ENCODE assay signal across 8 cellular contexts in genomic region chr6:138162104-138162946, GRCh38. TPM values are rescaled to one million over a fixed set of nuclear protein-coding genes. Genes with fewer than 3 reads are reported as not detected.
A peak's percentile ranks its signal among the peaks of the same experiment; 100 is the strongest.
DNase-seq lines count a peak whose midpoint lies in the region; ATAC-seq, FAIRE-seq and TF ChIP-seq lines count a peak whose summit lies in the region.

No MANE protein-coding gene starts in this region.

- peaks cover 66% of the 10 kb centered on the region for H3K27me3 Mint-ChIP-seq in stimulated activated memory B cell treated with anti-CD40 and anti-IgM and Interleukin-4, amounts not matched to agents 10 μg/mL and 1 μg/mL and 100 μg/mL, for 72 hours

- no peaks in the 10 kb centered on the region for H3K9me3 Mint-ChIP-seq in stimulated activated memory B cell treated with anti-CD40 and anti-IgM and Interleukin-4, amounts not matched to agents 10 μg/mL and 1 μg/mL and 100 μg/mL, for 72 hours

- no peak for FAIRE-seq in bronchial epithelial cell (lab: Jason Lieb, UNC)

- no peak for TF ChIP-seq CTCF in bronchial epithelial cell (IDR thresholded peaks at IDR 0.05; ENCODE audit: insufficient read depth, low read length, severe bottlenecking)

- no peaks in the 10 kb centered on the region for H3K36me3 Mint-ChIP-seq in stimulated activated memory B cell treated with anti-CD40 and anti-IgM and Interleukin-4, amounts not matched to agents 10 μg/mL and 1 μg/mL and 100 μg/mL, for 72 hours

- no peaks in the 10 kb centered on the region for H3K36me3 ChIP-seq in bronchial epithelial cell (ENCODE audit: control insufficient read depth, insufficient read depth, low read length)

- ATAC-seq in HG02798 (IDR thresholded peaks at IDR 0.05; ENCODE audit: poor library complexity, unreplicated experiment), result peak; percentile 32
- peak; percentile 40 for ATAC-seq in stimulated activated memory B cell treated with anti-CD40 and anti-IgM and Interleukin-4, amounts not matched to agents 10 μg/mL and 1 μg/mL and 100 μg/mL, for 72 hours

- peak; percentile 62 for DNase-seq in DMS53 (lab: John Stamatoyannopoulos, UW)
- no peak for DNase-seq in DMS53 treated with DMSO at 0.1 percent for 48 hours (lab: John Stamatoyannopoulos, UW; ENCODE audit: unreplicated experiment)
- DNase-seq in NCI-H524 treated with DMSO at 0.1 percent for 48 hours (lab: John Stamatoyannopoulos, UW), result peak; percentile 19
- peak; percentile 10 for DNase-seq in bronchial epithelial cell (ENCODE audit: low read depth)
- no peak for DNase-seq in stimulated activated CD4-positive, alpha-beta T cell treated with anti-CD3 and anti-CD28 coated beads, Interleukin-4, amount 100 ng/mL, for 24 hours

- H3K4me3 ChIP-seq in bronchial epithelial cell (ENCODE audit: low read depth, low read length), result peak overlapping the region; percentile 67

- no peak overlapping the region for H3K27ac Mint-ChIP-seq in stimulated activated memory B cell treated with anti-CD40 and anti-IgM and Interleukin-4, amounts not matched to agents 10 μg/mL and 1 μg/mL and 100 μg/mL, for 72 hours

- peaks cover 7% of the 10 kb centered on the region for H3K4me1 Mint-ChIP-seq in stimulated activated memory B cell treated with anti-CD40 and anti-IgM and Interleukin-4, amounts not matched to agents 10 μg/mL and 1 μg/mL and 100 μg/mL, for 72 hours

- H3K4me3 Mint-ChIP-seq in stimulated activated memory B cell treated with anti-CD40 and anti-IgM and Interleukin-4, amounts not matched to agents 10 μg/mL and 1 μg/mL and 100 μg/mL, for 72 hours, result peak overlapping the region; percentile 73

- H3K27me3 ChIP-seq in bronchial epithelial cell (ENCODE audit: control insufficient read depth, insufficient read depth, low read length), result no peaks in the 10 kb centered on the region
- no peaks in the 10 kb centered on the region for H3K27me3 ChIP-seq in layer of hippocampus (ENCODE audit: control insufficient read depth, insufficient read depth, low read length)

- H3K27ac ChIP-seq in layer of hippocampus (ENCODE audit: low read depth, low read length), result peak overlapping the region; percentile 77

RNA-seq across cellular contexts. Expression of gene ARFGEF3, which starts 0.6 kb away (rescaled TPM):
- 10.3 and 14.2 TPM in 2 replicates for total RNA-seq in bronchial epithelial cell

RNA-seq across cellular contexts. Expression of gene PERP, which starts 55.1 kb away (rescaled TPM):
- 161 and 401 TPM in 2 replicates for total RNA-seq in bronchial epithelial cell

RNA-seq across cellular contexts. Expression of gene PBOV1, which starts 56.0 kb away (rescaled TPM):
- not detected in 2 replicates for total RNA-seq in bronchial epithelial cell

Comparison
In these comparisons a context has a peak if more than half of its experiments do, and no peak if none do; other contexts are left out.
1. DNase-seq: peak in DMS53 (single experiment), NCI-H524 treated with DMSO at 0.1 percent for 48 hours (single experiment) and bronchial epithelial cell (single experiment); none in DMS53 treated with DMSO at 0.1 percent for 48 hours (single experiment) and stimulated activated CD4-positive, alpha-beta T cell treated with anti-CD3 and anti-CD28 coated beads, Interleukin-4, amount 100 ng/mL, for 24 hours (single experiment).